Comparison of ENCODE assay signal across 8 cellular contexts in genomic region chr16:31108035-31108793, GRCh38.
DNase-seq lines count a peak whose midpoint lies in the region; ATAC-seq and TF ChIP-seq lines count a peak whose summit lies in the region.

Gene BCKDK, plus strand, starts transcription at chr16:31108386. Its CDS starts 838 bp downstream, at chr16:31109224.

- H3K27me3 ChIP-seq in BLaER1 treated with 17β-estradiol and CSF1 and Interleukin-3, amounts not matched to agents 10 nM and 100 nM = no peaks in the 10 kb centered on the region
- no peaks in the 10 kb centered on the region for H3K27me3 ChIP-seq in effector memory CD4-positive, alpha-beta T cell (replicated peaks; ENCODE audit: control insufficient read depth, insufficient read depth, low read length, poor library complexity, severe bottlenecking)

- no peaks in the 10 kb centered on the region for H3K9me3 ChIP-seq in BLaER1 treated with 17β-estradiol and CSF1 and Interleukin-3, amounts not matched to agents 10 nM and 100 nM (replicated peaks in 1 of 11)
- H3K9me3 ChIP-seq in effector memory CD4-positive, alpha-beta T cell (ENCODE audit: control insufficient read depth, low read length) = no peaks in the 10 kb centered on the region

- DNase-seq in NCI-H82 (lab: John Stamatoyannopoulos, UW) (peak; percentile 76), medulla oblongata (ENCODE audit: extremely low spot score) (peak; percentile 75)
- DNase-seq in activated CD8-positive, alpha-beta memory T cell treated with anti-CD3 and anti-CD28 coated beads for 24 hours = peak; percentile 91
- DNase-seq in effector memory CD4-positive, alpha-beta T cell = peak in 1 of 3 donors; percentile 41
- peak; percentile 32 for DNase-seq in stimulated activated CD8-positive, alpha-beta memory T cell treated with anti-CD3 and anti-CD28 coated beads, Interleukin-12 subunit alpha, Interleukin-12 subunit beta, amount 100 ng/mL, for 1 hour (ENCODE audit: low read depth)

- peak within 1 kb of the TSS; percentile 87 to 99 (median 96) for H3K4me2 ChIP-seq in BLaER1 treated with 17β-estradiol and CSF1 and Interleukin-3, amounts not matched to agents 10 nM and 100 nM

- peaks cover 35 to 41% (median 38%) of the 10 kb centered on the region in 11 experiments for H3K36me3 ChIP-seq in BLaER1 treated with 17β-estradiol and CSF1 and Interleukin-3, amounts not matched to agents 10 nM and 100 nM
- peaks cover 21% of the 10 kb centered on the region for H3K36me3 ChIP-seq in effector memory CD4-positive, alpha-beta T cell (ENCODE audit: control insufficient read depth, insufficient read depth, low read length)

- peak; percentile 65 for TF ChIP-seq POLR2A in GM19193 (IDR thresholded peaks at IDR 0.05; ENCODE audit: extremely low read depth, insufficient read depth, insufficient read length)

- H3K9ac ChIP-seq in BLaER1 treated with 17β-estradiol and CSF1 and Interleukin-3, amounts not matched to agents 10 nM and 100 nM = peak within 1 kb of the TSS; percentile 88 to 98 (median 95)

- H3K4me3 ChIP-seq in BLaER1 treated with 17β-estradiol and CSF1 and Interleukin-3, amounts not matched to agents 10 nM and 100 nM = peak within 1 kb of the TSS; percentile 84 to 100 (median 98)
- peak within 1 kb of the TSS; percentile 88 for H3K4me3 ChIP-seq in effector memory CD4-positive, alpha-beta T cell (ENCODE audit: insufficient read depth, low read depth, low read length, poor library complexity, severe bottlenecking)

- ATAC-seq in HG03432 (IDR thresholded peaks at IDR 0.05; ENCODE audit: unreplicated experiment) = peak; percentile 89

- peaks cover 35 to 64% (median 50%) of the 10 kb centered on the region in 10 experiments for H3K4me1 ChIP-seq in BLaER1 treated with 17β-estradiol and CSF1 and Interleukin-3, amounts not matched to agents 10 nM and 100 nM
- peaks cover 10% of the 10 kb centered on the region for H3K4me1 ChIP-seq in effector memory CD4-positive, alpha-beta T cell (ENCODE audit: control insufficient read depth, insufficient read depth, low read length, poor library complexity, severe bottlenecking)

- H4K20me1 ChIP-seq in BLaER1 treated with 17β-estradiol and CSF1 and Interleukin-3, amounts not matched to agents 10 nM and 100 nM = no peaks in the 10 kb centered on the region; a peak in 1 of 22 replicates

- H3K27ac ChIP-seq in BLaER1 treated with 17β-estradiol and CSF1 and Interleukin-3, amounts not matched to agents 10 nM and 100 nM = peak within 1 kb of the TSS; percentile 85 to 96 (median 91)
- H3K27ac ChIP-seq in effector memory CD4-positive, alpha-beta T cell (ENCODE audit: insufficient read depth, low read length, poor library complexity, severe bottlenecking) = peak within 1 kb of the TSS; percentile 70
